1 cellular context compared by ENCODE assay signal in genomic region chr9:130997925-130998595, GRCh38.
TF ChIP-seq lines count a peak whose summit lies in the region.

No MANE protein-coding gene starts in this region.

TF ChIP-seq in HepG2, 621 proteins besides CTCF, POLR2A, EP300 and RAD21 (continued from another document and continues in another):
- TF ChIP-seq ZNF460 (CRISPR knock-in tag; IDR thresholded peaks at IDR 0.05; ENCODE audit: borderline replicate concordance) (no peak), FOXP1 (IDR thresholded peaks at IDR 0.05) (no peak), FOXP1 (CRISPR knock-in tag; IDR thresholded peaks at IDR 0.05) (no peak), HMGXB4 (CRISPR knock-in tag; IDR thresholded peaks at IDR 0.05; ENCODE audit: borderline replicate concordance in 1 of 2, low read depth in 1 of 2) (0 out of 4 replicates have a peak, but pooled peaks of 1 of the 2 experiments have one; percentile 28), HOXA5 (CRISPR knock-in tag; IDR thresholded peaks at IDR 0.05) (no peak), SAFB2 (CRISPR knock-in tag; IDR thresholded peaks at IDR 0.05; ENCODE audit: borderline replicate concordance, low read depth) (no peak), ZNF776 (CRISPR knock-in tag; IDR thresholded peaks at IDR 0.05) (no peak), ZNF652 (CRISPR knock-in tag; IDR thresholded peaks at IDR 0.05; ENCODE audit: borderline replicate concordance, low read depth) (no peak), KDM4B (CRISPR knock-in tag; IDR thresholded peaks at IDR 0.05) (no peak), ZNF326 (CRISPR knock-in tag; IDR thresholded peaks at IDR 0.05; ENCODE audit: borderline replicate concordance) (no peak), ZBTB3 (CRISPR knock-in tag; IDR thresholded peaks at IDR 0.05; ENCODE audit: borderline replicate concordance, low read depth) (no peak), TRAFD1 (CRISPR knock-in tag; IDR thresholded peaks at IDR 0.05; ENCODE audit: borderline replicate concordance) (no peak), SALL1 (CRISPR knock-in tag; IDR thresholded peaks at IDR 0.05) (0 out of 2 replicates have a peak, but pooled peaks have one; percentile 16), ZMYM2 (CRISPR knock-in tag; IDR thresholded peaks at IDR 0.05) (no peak), GABPA (IDR thresholded peaks at IDR 0.05; ENCODE audit: low read depth, low read length) (no peak), GABPA (CRISPR knock-in tag; IDR thresholded peaks at IDR 0.05; ENCODE audit: low read depth) (no peak), STAG1 (CRISPR knock-in tag; IDR thresholded peaks at IDR 0.05) (peak; percentile 91), TEF (CRISPR knock-in tag; IDR thresholded peaks at IDR 0.05) (no peak), ZNF644 (CRISPR knock-in tag; IDR thresholded peaks at IDR 0.05; ENCODE audit: low read depth) (no peak), ZNF44 (CRISPR knock-in tag; IDR thresholded peaks at IDR 0.05) (no peak), SOX13 (IDR thresholded peaks at IDR 0.05) (no peak), SOX13 (CRISPR knock-in tag; conservative IDR thresholded peaks at IDR 0.05 in 1 of 2, IDR thresholded peaks at IDR 0.05 in 1 of 2) (no peak), IKZF4 (CRISPR knock-in tag; IDR thresholded peaks at IDR 0.05; ENCODE audit: borderline replicate concordance, low read depth, not compliant biosample characterization) (no peak), ZBTB44 (CRISPR knock-in tag; IDR thresholded peaks at IDR 0.05) (no peak), ZNF382 (CRISPR knock-in tag; IDR thresholded peaks at IDR 0.05; ENCODE audit: borderline replicate concordance) (no peak), ZKSCAN1 (IDR thresholded peaks at IDR 0.05; ENCODE audit: low read length) (no peak), MBD4 (IDR thresholded peaks at IDR 0.05; ENCODE audit: borderline replicate concordance, low read length) (no peak), SRSF9 (IDR thresholded peaks at IDR 0.05; ENCODE audit: borderline replicate concordance, insufficient read depth, low read depth, low read length, poor library complexity, severe bottlenecking) (no peak), FOXA1 (IDR thresholded peaks at IDR 0.05) (no peak), FOXA1 (CRISPR knock-in tag; IDR thresholded peaks at IDR 0.05) (no peak), ZNF3 (CRISPR knock-in tag; IDR thresholded peaks at IDR 0.05) (no peak), PHF20 (CRISPR knock-in tag; IDR thresholded peaks at IDR 0.05) (no peak), SMARCE1 (IDR thresholded peaks at IDR 0.05; ENCODE audit: borderline replicate concordance) (no peak), ZNF674 (CRISPR knock-in tag; IDR thresholded peaks at IDR 0.05; ENCODE audit: low read depth) (no peak), SIX4 (CRISPR knock-in tag; IDR thresholded peaks at IDR 0.05) (no peak), YEATS2 (CRISPR knock-in tag; IDR thresholded peaks at IDR 0.05; ENCODE audit: borderline replicate concordance) (no peak), TOE1 (CRISPR knock-in tag; IDR thresholded peaks at IDR 0.05) (no peak), TBX3 (IDR thresholded peaks at IDR 0.05; ENCODE audit: borderline replicate concordance) (no peak), PHF8 (CRISPR knock-in tag; IDR thresholded peaks at IDR 0.05) (no peak), NAIF1 (CRISPR knock-in tag; IDR thresholded peaks at IDR 0.05; ENCODE audit: borderline replicate concordance) (no peak), THAP8 (CRISPR knock-in tag; IDR thresholded peaks at IDR 0.05; ENCODE audit: borderline replicate concordance) (no peak), HES4 (CRISPR knock-in tag; IDR thresholded peaks at IDR 0.05; ENCODE audit: borderline replicate concordance) (no peak), HHEX (CRISPR knock-in tag; IDR thresholded peaks at IDR 0.05) (no peak), GFI1 (CRISPR knock-in tag; IDR thresholded peaks at IDR 0.05; ENCODE audit: borderline replicate concordance) (no peak), JUN (CRISPR knock-in tag; IDR thresholded peaks at IDR 0.05) (no peak), RFX1 (IDR thresholded peaks at IDR 0.05) (no peak), ZNF234 (CRISPR knock-in tag; conservative IDR thresholded peaks at IDR 0.05) (0 out of 2 replicates have a peak, but pooled peaks have one; percentile 46), ZNF839 (CRISPR knock-in tag; IDR thresholded peaks at IDR 0.05; ENCODE audit: borderline replicate concordance) (no peak), BRD4 (CRISPR knock-in tag; IDR thresholded peaks at IDR 0.05) (no peak)
- TF ChIP-seq, protein P1, sequence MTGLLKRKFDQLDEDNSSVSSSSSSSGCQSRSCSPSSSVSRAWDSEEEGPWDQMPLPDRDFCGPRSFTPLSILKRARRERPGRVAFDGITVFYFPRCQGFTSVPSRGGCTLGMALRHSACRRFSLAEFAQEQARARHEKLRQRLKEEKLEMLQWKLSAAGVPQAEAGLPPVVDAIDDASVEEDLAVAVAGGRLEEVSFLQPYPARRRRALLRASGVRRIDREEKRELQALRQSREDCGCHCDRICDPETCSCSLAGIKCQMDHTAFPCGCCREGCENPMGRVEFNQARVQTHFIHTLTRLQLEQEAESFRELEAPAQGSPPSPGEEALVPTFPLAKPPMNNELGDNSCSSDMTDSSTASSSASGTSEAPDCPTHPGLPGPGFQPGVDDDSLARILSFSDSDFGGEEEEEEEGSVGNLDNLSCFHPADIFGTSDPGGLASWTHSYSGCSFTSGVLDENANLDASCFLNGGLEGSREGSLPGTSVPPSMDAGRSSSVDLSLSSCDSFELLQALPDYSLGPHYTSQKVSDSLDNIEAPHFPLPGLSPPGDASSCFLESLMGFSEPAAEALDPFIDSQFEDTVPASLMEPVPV (CRISPR knock-in tag; IDR thresholded peaks at IDR 0.05), result no peak
- TF ChIP-seq, protein P2, sequence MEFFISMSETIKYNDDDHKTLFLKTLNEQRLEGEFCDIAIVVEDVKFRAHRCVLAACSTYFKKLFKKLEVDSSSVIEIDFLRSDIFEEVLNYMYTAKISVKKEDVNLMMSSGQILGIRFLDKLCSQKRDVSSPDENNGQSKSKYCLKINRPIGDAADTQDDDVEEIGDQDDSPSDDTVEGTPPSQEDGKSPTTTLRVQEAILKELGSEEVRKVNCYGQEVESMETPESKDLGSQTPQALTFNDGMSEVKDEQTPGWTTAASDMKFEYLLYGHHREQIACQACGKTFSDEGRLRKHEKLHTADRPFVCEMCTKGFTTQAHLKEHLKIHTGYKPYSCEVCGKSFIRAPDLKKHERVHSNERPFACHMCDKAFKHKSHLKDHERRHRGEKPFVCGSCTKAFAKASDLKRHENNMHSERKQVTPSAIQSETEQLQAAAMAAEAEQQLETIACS (CRISPR knock-in tag; IDR thresholded peaks at IDR 0.05), result no peak
- TF ChIP-seq, protein P3, sequence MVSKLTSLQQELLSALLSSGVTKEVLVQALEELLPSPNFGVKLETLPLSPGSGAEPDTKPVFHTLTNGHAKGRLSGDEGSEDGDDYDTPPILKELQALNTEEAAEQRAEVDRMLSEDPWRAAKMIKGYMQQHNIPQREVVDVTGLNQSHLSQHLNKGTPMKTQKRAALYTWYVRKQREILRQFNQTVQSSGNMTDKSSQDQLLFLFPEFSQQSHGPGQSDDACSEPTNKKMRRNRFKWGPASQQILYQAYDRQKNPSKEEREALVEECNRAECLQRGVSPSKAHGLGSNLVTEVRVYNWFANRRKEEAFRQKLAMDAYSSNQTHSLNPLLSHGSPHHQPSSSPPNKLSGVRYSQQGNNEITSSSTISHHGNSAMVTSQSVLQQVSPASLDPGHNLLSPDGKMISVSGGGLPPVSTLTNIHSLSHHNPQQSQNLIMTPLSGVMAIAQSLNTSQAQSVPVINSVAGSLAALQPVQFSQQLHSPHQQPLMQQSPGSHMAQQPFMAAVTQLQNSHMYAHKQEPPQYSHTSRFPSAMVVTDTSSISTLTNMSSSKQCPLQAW (CRISPR knock-in tag; IDR thresholded peaks at IDR 0.05), result no peak
- TF ChIP-seq, protein P4, sequence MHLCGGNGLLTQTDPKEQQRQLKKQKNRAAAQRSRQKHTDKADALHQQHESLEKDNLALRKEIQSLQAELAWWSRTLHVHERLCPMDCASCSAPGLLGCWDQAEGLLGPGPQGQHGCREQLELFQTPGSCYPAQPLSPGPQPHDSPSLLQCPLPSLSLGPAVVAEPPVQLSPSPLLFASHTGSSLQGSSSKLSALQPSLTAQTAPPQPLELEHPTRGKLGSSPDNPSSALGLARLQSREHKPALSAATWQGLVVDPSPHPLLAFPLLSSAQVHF (CRISPR knock-in tag; IDR thresholded peaks at IDR 0.05), result no peak
- TF ChIP-seq, protein P5, sequence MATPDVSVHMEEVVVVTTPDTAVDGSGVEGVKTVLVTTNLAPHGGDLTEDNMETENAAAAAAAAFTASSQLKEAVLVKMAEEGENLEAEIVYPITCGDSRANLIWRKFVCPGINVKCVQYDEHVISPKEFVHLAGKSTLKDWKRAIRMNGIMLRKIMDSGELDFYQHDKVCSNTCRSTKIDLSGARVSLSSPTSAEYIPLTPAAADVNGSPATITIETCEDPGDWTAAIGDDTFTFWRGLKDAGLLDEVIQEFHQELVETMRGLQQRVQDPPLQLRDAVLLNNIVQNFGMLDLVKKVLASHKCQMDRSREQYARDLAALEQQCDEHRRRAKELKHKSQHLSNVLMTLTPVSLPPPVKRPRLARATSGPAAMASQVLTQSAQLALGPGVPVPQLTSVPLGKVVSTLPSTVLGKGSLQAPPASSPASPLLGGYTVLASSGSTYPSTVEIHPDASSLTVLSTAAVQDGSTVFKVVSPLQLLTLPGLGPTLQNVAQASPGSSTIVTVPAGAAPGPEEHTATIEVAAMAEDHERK (CRISPR knock-in tag; IDR thresholded peaks at IDR 0.05; ENCODE audit: low read depth), result no peak
- TF ChIP-seq, protein P6, sequence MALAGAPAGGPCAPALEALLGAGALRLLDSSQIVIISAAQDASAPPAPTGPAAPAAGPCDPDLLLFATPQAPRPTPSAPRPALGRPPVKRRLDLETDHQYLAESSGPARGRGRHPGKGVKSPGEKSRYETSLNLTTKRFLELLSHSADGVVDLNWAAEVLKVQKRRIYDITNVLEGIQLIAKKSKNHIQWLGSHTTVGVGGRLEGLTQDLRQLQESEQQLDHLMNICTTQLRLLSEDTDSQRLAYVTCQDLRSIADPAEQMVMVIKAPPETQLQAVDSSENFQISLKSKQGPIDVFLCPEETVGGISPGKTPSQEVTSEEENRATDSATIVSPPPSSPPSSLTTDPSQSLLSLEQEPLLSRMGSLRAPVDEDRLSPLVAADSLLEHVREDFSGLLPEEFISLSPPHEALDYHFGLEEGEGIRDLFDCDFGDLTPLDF (CRISPR knock-in tag; IDR thresholded peaks at IDR 0.05), result no peak
- TF ChIP-seq, protein P7, sequence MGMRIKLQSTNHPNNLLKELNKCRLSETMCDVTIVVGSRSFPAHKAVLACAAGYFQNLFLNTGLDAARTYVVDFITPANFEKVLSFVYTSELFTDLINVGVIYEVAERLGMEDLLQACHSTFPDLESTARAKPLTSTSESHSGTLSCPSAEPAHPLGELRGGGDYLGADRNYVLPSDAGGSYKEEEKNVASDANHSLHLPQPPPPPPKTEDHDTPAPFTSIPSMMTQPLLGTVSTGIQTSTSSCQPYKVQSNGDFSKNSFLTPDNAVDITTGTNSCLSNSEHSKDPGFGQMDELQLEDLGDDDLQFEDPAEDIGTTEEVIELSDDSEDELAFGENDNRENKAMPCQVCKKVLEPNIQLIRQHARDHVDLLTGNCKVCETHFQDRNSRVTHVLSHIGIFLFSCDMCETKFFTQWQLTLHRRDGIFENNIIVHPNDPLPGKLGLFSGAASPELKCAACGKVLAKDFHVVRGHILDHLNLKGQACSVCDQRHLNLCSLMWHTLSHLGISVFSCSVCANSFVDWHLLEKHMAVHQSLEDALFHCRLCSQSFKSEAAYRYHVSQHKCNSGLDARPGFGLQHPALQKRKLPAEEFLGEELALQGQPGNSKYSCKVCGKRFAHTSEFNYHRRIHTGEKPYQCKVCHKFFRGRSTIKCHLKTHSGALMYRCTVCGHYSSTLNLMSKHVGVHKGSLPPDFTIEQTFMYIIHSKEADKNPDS (CRISPR knock-in tag; IDR thresholded peaks at IDR 0.05), result no peak
